21 cellular contexts compared by ENCODE assay signal in genomic region chrX:15758140-15758539, GRCh38. TPM values are rescaled to one million over a fixed set of nuclear protein-coding genes. Genes with fewer than 3 reads are reported as not detected.
A peak's percentile ranks its signal among the peaks of the same experiment; 100 is the strongest.
DNase-seq lines count a peak whose midpoint lies in the region; ATAC-seq and TF ChIP-seq lines count a peak whose summit lies in the region.
"Had no signal": no experiment of that assay in that cellular context is flagged by ENCODE, and none has a peak within 500 bp of the region (broad histone marks: within the 10 kb centered on the region; RNA-seq: fewer than 3 reads in every experiment).

No MANE protein-coding gene starts in this region.

- H3K4me3 ChIP-seq in effector memory CD4-positive, alpha-beta T cell (ENCODE audit: insufficient read depth, low read depth, low read length, poor library complexity, severe bottlenecking), result no peak overlapping the region
- no peak overlapping the region for H3K4me3 ChIP-seq in psoas muscle
- H3K4me3 ChIP-seq: left lung, PC-9, tibial artery had no signal

- peak overlapping the region; percentile 87 for H3K27ac Mint-ChIP-seq in stimulated activated naive CD8-positive, alpha-beta T cell treated with anti-CD3 and anti-CD28 coated beads, Interleukin-15, Interleukin-2, amounts not matched to agents 100 ng/mL and 50 ng/mL, for 24 hours
- peak overlapping the region; percentile 76 for H3K27ac Mint-ChIP-seq in activated CD4-positive, alpha-beta memory T cell treated with anti-CD3 and anti-CD28 coated beads for 36 hours
- H3K27ac Mint-ChIP-seq: progenitor cell of endocrine pancreas; stimulated activated memory B cell treated with anti-CD40 and anti-IgM and Interleukin-4, amounts not matched to agents 10 μg/mL and 1 μg/mL and 100 μg/mL, for 72 hours; WTC11 had no signal

- H3K36me3 Mint-ChIP-seq in stimulated activated naive CD8-positive, alpha-beta T cell treated with anti-CD3 and anti-CD28 coated beads, Interleukin-15, Interleukin-2, amounts not matched to agents 100 ng/mL and 50 ng/mL, for 24 hours (ENCODE audit: low read depth), result peaks cover 5% of the 10 kb centered on the region
- H3K36me3 Mint-ChIP-seq in activated CD4-positive, alpha-beta memory T cell treated with anti-CD3 and anti-CD28 coated beads for 36 hours, result no peaks in the 10 kb centered on the region

- POLR2A ChIA-PET in activated CD4-positive, alpha-beta memory T cell treated with anti-CD3 and anti-CD28 coated beads for 36 hours (lab: Charles Lee), result interaction anchor here (1.1 kb wide), 1 partner anchor 18 kb away, joined by 3 read pairs; no protein-coding TSS in a partner anchor

- 67 to 78% (median 68%) methylated on average over 4 of the region's 4 CpGs for WGBS in psoas muscle, 3 donors

- intact Hi-C loops in activated CD4-positive, alpha-beta memory T cell treated with anti-CD3 and anti-CD28 coated beads for 36 hours (cut with micrococcal nuclease), result loop anchor here (10.0 kb wide), 1 partner anchor 957 kb away; the partner anchor contains the start of genes CTPS2 and SYAP1
- intact Hi-C loops in psoas muscle (cut with DNase I), result no loop called here

- H3K4me1 Mint-ChIP-seq in stimulated activated naive CD8-positive, alpha-beta T cell treated with anti-CD3 and anti-CD28 coated beads, Interleukin-15, Interleukin-2, amounts not matched to agents 100 ng/mL and 50 ng/mL, for 24 hours (ENCODE audit: low read depth), result peaks cover 51% of the 10 kb centered on the region
- H3K4me1 Mint-ChIP-seq in activated CD4-positive, alpha-beta memory T cell treated with anti-CD3 and anti-CD28 coated beads for 36 hours (ENCODE audit: low read depth), result peaks cover 60% of the 10 kb centered on the region

- H3K27ac ChIP-seq in effector memory CD4-positive, alpha-beta T cell (ENCODE audit: insufficient read depth, low read length, poor library complexity, severe bottlenecking), result peak overlapping the region; percentile 61
- H3K27ac ChIP-seq in psoas muscle, result no peak overlapping the region
- H3K27ac ChIP-seq: left lung, PC-9, tibial artery had no signal

- no peaks in the 10 kb centered on the region for H3K27me3 ChIP-seq in effector memory CD4-positive, alpha-beta T cell (replicated peaks; ENCODE audit: control insufficient read depth, insufficient read depth, low read length, poor library complexity, severe bottlenecking)
- no peaks in the 10 kb centered on the region for H3K27me3 ChIP-seq in psoas muscle (ENCODE audit: insufficient read depth in 3 of 3, low read length in 2 of 3)
- H3K27me3 ChIP-seq: left lung, tibial artery had no signal

- peaks cover 42% of the 10 kb centered on the region for H3K4me1 ChIP-seq in effector memory CD4-positive, alpha-beta T cell (ENCODE audit: control insufficient read depth, insufficient read depth, low read length, poor library complexity, severe bottlenecking)
- no peaks in the 10 kb centered on the region for H3K4me1 ChIP-seq in psoas muscle
- H3K4me1 ChIP-seq: left lung, tibial artery had no signal

- H3K27me3 Mint-ChIP-seq in stimulated activated naive CD8-positive, alpha-beta T cell treated with anti-CD3 and anti-CD28 coated beads, Interleukin-15, Interleukin-2, amounts not matched to agents 100 ng/mL and 50 ng/mL, for 24 hours, result no peaks in the 10 kb centered on the region
- H3K27me3 Mint-ChIP-seq in activated CD4-positive, alpha-beta memory T cell treated with anti-CD3 and anti-CD28 coated beads for 36 hours, result no peaks in the 10 kb centered on the region
- H3K27me3 Mint-ChIP-seq: brain; stimulated activated memory B cell treated with anti-CD40 and anti-IgM and Interleukin-4, amounts not matched to agents 10 μg/mL and 1 μg/mL and 100 μg/mL, for 72 hours had no signal

- no peaks in the 10 kb centered on the region for H3K9me3 ChIP-seq in effector memory CD4-positive, alpha-beta T cell (ENCODE audit: control insufficient read depth, low read length)
- H3K9me3 ChIP-seq in psoas muscle, result no peaks in the 10 kb centered on the region
- H3K9me3 ChIP-seq: left lung, tibial artery had no signal

- H3K9me3 Mint-ChIP-seq in stimulated activated naive CD8-positive, alpha-beta T cell treated with anti-CD3 and anti-CD28 coated beads, Interleukin-15, Interleukin-2, amounts not matched to agents 100 ng/mL and 50 ng/mL, for 24 hours, result no peaks in the 10 kb centered on the region
- H3K9me3 Mint-ChIP-seq in activated CD4-positive, alpha-beta memory T cell treated with anti-CD3 and anti-CD28 coated beads for 36 hours, result no peaks in the 10 kb centered on the region
- H3K9me3 Mint-ChIP-seq: brain; neural crest cell; stimulated activated memory B cell treated with anti-CD40 and anti-IgM and Interleukin-4, amounts not matched to agents 10 μg/mL and 1 μg/mL and 100 μg/mL, for 72 hours; WTC11 had no signal

- no peaks in the 10 kb centered on the region for H3K36me3 ChIP-seq in effector memory CD4-positive, alpha-beta T cell (ENCODE audit: control insufficient read depth, insufficient read depth, low read length)
- H3K36me3 ChIP-seq in psoas muscle (ENCODE audit: insufficient read depth in 1 of 2, low read depth in 1 of 2), result no peaks in the 10 kb centered on the region
- H3K36me3 ChIP-seq: left lung, tibial artery had no signal

- no peak for TF ChIP-seq CTCF in psoas muscle (IDR thresholded peaks at IDR 0.05)

- CTCF ChIA-PET in activated CD4-positive, alpha-beta memory T cell treated with anti-CD3 and anti-CD28 coated beads for 36 hours (lab: Charles Lee), result interaction anchor here (1.7 kb wide), 1 partner anchor 20 kb away, joined by 5 read pairs; the partner anchor contains the start of gene CA5B

- ATAC-seq in stimulated activated naive CD8-positive, alpha-beta T cell treated with anti-CD3 and anti-CD28 coated beads, Interleukin-15, Interleukin-2, amounts not matched to agents 100 U/mL and 50 U/mL, for 24 hours, result no peak
- no peak for ATAC-seq in psoas muscle
- ATAC-seq: left lung; stimulated activated memory B cell treated with anti-CD40 and anti-IgM and Interleukin-4, amounts not matched to agents 10 μg/mL and 1 μg/mL and 100 μg/mL, for 72 hours; WTC11 had no signal

- H3K4me3 Mint-ChIP-seq in stimulated activated naive CD8-positive, alpha-beta T cell treated with anti-CD3 and anti-CD28 coated beads, Interleukin-15, Interleukin-2, amounts not matched to agents 100 ng/mL and 50 ng/mL, for 24 hours, result no peak overlapping the region
- no peak overlapping the region for H3K4me3 Mint-ChIP-seq in activated CD4-positive, alpha-beta memory T cell treated with anti-CD3 and anti-CD28 coated beads for 36 hours
- H3K4me3 Mint-ChIP-seq: brain; neural crest cell; stimulated activated memory B cell treated with anti-CD40 and anti-IgM and Interleukin-4, amounts not matched to agents 10 μg/mL and 1 μg/mL and 100 μg/mL, for 72 hours; WTC11 had no signal

- DNase-seq in stimulated activated naive CD8-positive, alpha-beta T cell treated with anti-CD3 and anti-CD28 coated beads, Interleukin-15, Interleukin-2, amounts not matched to agents 100 U/mL and 50 U/mL, for 24 hours, result no peak
- DNase-seq in activated CD4-positive, alpha-beta memory T cell treated with anti-CD3 and anti-CD28 coated beads for 36 hours, result no peak
- peak in 1 of 3 donors; percentile 25 for DNase-seq in effector memory CD4-positive, alpha-beta T cell
- DNase-seq in NCI-H1092 treated with DMSO at 0.1 percent for 48 hours (lab: John Stamatoyannopoulos, UW) (no peak), ureter (ENCODE audit: low spot score) (no peak), psoas muscle (no peak)
- DNase-seq: activated naive CD4-positive, alpha-beta T cell; COR-L47; H7; KG1; left lung; midbrain; NCI-H187; PC-9; tibial artery had no signal

RNA-seq across cellular contexts. Expression of gene CA5B, which starts 20.1 kb away (rescaled TPM):
- 10 to 100 TPM; 13.1 to 15.5 TPM for total RNA-seq in activated CD4-positive, alpha-beta memory T cell treated with anti-CD3 and anti-CD28 coated beads for 36 hours
- 24.2 TPM for total RNA-seq in ureter
- 1 to 10 TPM in 3 of 4 donors, under 1 TPM in 1; 0.91 to 2.7 (median 1.5) TPM for total RNA-seq in psoas muscle
- polyA plus RNA-seq in psoas muscle, result under 1 TPM; 0.25 to 0.60 (median 0.57) TPM

RNA-seq across cellular contexts. Expression of gene ZRSR2, which starts 32.1 kb away (rescaled TPM):
- 10 to 100 TPM; 16.2 to 17.3 TPM for total RNA-seq in activated CD4-positive, alpha-beta memory T cell treated with anti-CD3 and anti-CD28 coated beads for 36 hours
- total RNA-seq in ureter, result 15.5 TPM
- 10 to 100 TPM in 1 of 4 donors, 1 to 10 TPM in 3; 7.4 to 12.7 (median 8.9) TPM for total RNA-seq in psoas muscle
- polyA plus RNA-seq in psoas muscle, result 10 to 100 TPM; 10.7 to 22.2 (median 15.5) TPM
